Comparison of ENCODE assay signal across 1 cellular context in the genomic region with DNA sequence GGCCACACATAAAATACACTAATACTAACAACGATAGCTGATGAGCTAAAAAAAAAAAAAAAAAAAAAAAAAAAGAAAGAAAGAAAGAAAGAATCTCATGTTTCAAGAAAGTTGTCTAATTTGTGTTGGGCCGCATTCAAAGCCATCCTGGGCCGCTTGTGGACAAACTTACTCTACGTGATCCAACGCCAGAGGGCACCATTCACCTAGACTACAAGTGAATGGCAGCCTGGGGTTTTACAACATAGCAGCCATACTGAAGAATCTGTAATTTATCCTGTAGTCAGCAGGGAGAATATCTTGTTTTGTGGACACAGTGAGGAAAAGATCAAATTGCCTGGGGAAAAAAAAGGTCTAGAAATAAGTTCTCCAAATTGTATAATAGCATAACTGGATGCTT.
A peak's percentile ranks its signal among the peaks of the same experiment; 100 is the strongest.
TF ChIP-seq lines count a peak whose summit lies in the region.

No MANE protein-coding gene starts in this region.

TF ChIP-seq in HEK293, 187 proteins besides CTCF, POLR2A, EP300 and RAD21 (continued from another document):
- no peak for TF ChIP-seq SETDB1 (IDR thresholded peaks at IDR 0.05; ENCODE audit: insufficient read length, low read length)
- no peak for TF ChIP-seq KLF17 (tag by site-specific recombination; IDR thresholded peaks at IDR 0.05)
- no peak for TF ChIP-seq ZFP3 (tag by site-specific recombination; IDR thresholded peaks at IDR 0.05; ENCODE audit: low read depth)
- 0 out of 2 replicates have a peak, but pooled peaks have one; percentile 7 for TF ChIP-seq TCF7L2 (IDR thresholded peaks at IDR 0.05; ENCODE audit: borderline replicate concordance, low read depth, low read length)
- TF ChIP-seq ZNF132 (tag by site-specific recombination; IDR thresholded peaks at IDR 0.05; ENCODE audit: borderline replicate concordance) = no peak
- no peak for TF ChIP-seq ZNF600 (tag by site-specific recombination; IDR thresholded peaks at IDR 0.05)
- TF ChIP-seq ZNF157 (tag by site-specific recombination; IDR thresholded peaks at IDR 0.05) = no peak
- no peak for TF ChIP-seq ZNF692 (tag by site-specific recombination; IDR thresholded peaks at IDR 0.05)
- peak; percentile 30 for TF ChIP-seq PRDM6 (tag by site-specific recombination; IDR thresholded peaks at IDR 0.05)
- no peak for TF ChIP-seq BCL11B (tag by site-specific recombination; IDR thresholded peaks at IDR 0.05; ENCODE audit: low read depth)
- TF ChIP-seq, protein P1, sequence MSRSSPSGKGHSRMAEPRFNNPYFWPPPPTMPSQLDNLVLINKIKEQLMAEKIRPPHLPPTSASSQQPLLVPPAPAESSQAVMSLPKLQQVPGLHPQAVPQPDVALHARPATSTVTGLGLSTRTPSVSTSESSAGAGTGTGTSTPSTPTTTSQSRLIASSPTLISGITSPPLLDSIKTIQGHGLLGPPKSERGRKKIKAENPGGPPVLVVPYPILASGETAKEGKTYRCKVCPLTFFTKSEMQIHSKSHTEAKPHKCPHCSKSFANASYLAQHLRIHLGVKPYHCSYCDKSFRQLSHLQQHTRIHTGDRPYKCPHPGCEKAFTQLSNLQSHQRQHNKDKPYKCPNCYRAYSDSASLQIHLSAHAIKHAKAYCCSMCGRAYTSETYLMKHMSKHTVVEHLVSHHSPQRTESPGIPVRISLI (tag by site-specific recombination; IDR thresholded peaks at IDR 0.05) = no peak
- TF ChIP-seq ZBTB6 (tag by site-specific recombination; IDR thresholded peaks at IDR 0.05) = no peak
- TF ChIP-seq ZNF174 (tag by site-specific recombination; IDR thresholded peaks at IDR 0.05) = no peak
- no peak for TF ChIP-seq ZBTB48 (tag by site-specific recombination; IDR thresholded peaks at IDR 0.05)
- no peak for TF ChIP-seq SCRT2 (tag by site-specific recombination; IDR thresholded peaks at IDR 0.05)
